In the genomic region with DNA sequence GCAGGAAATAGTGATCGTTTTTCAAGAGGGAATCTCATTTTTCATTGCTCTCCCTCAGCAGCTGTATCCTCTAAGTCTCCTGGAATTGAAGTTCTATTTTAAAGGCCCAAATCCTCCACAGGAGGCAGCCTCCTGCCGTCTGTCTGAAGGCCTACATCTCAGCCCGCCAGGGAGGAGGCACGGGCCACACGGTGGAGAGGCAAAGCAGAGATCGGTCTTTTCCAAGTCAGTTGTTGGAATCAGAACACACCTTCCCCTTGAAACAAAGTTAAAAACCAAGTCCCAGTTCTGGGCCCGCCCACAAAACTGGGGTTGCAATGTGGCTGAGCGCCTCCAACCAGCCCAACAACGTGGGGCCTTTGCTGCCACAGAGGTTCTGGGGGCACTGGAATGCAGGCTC, we compare ENCODE assay signal across 10 cellular contexts.
DNase-seq lines count a peak whose midpoint lies in the region; ATAC-seq and TF ChIP-seq lines count a peak whose summit lies in the region.
"Had no signal": no experiment of that assay in that cellular context is flagged by ENCODE, and none has a peak within 500 bp of the region (broad histone marks: within the 10 kb centered on the region; RNA-seq: fewer than 3 reads in every experiment).

No MANE protein-coding gene starts in this region.

- ATAC-seq in GM21367 (IDR thresholded peaks at IDR 0.05; ENCODE audit: unreplicated experiment) (no peak), GM18517 (IDR thresholded peaks at IDR 0.05; ENCODE audit: unreplicated experiment) (no peak)

- H3K4me3 Mint-ChIP-seq in CD4-positive, alpha-beta memory T cell = peak overlapping the region in 7 of 8 donors; percentile 56 to 84 (median 74)

- TF ChIP-seq CTCF in parathyroid adenoma (IDR thresholded peaks at IDR 0.05) = no peak

- no peaks in the 10 kb centered on the region for H3K27me3 Mint-ChIP-seq in CD4-positive, alpha-beta memory T cell

- peak overlapping the region; percentile 89 for H3K27ac ChIP-seq in CD4-positive, alpha-beta memory T cell (ENCODE audit: low read depth, low read length)
- H3K27ac ChIP-seq in KOPT-K1 (ENCODE audit: low read depth, low read length, poor library complexity, severe bottlenecking) (peak overlapping the region; percentile 97), parathyroid adenoma (peak overlapping the region; percentile 61)
- H3K27ac ChIP-seq in effector memory CD4-positive, alpha-beta T cell (ENCODE audit: insufficient read depth, low read length, poor library complexity, severe bottlenecking) = peak overlapping the region; percentile 96

- peak overlapping the region in 1 of 2 donors; percentile 7 for H3K4me3 ChIP-seq in CD4-positive, alpha-beta memory T cell (ENCODE audit: low read length in 2 of 2)
- no peak overlapping the region for H3K4me3 ChIP-seq in effector memory CD4-positive, alpha-beta T cell (ENCODE audit: insufficient read depth, low read depth, low read length, poor library complexity, severe bottlenecking)
- H3K4me3 ChIP-seq in parathyroid adenoma (ENCODE audit: low read depth, low read length) = no peak overlapping the region

- H3K36me3 Mint-ChIP-seq in CD4-positive, alpha-beta memory T cell = peaks cover 0 to 4% of the 10 kb centered on the region in 2 donors

- H3K27me3 ChIP-seq in CD4-positive, alpha-beta memory T cell (ENCODE audit: insufficient read depth, low read length) = no peaks in the 10 kb centered on the region
- no peaks in the 10 kb centered on the region for H3K27me3 ChIP-seq in effector memory CD4-positive, alpha-beta T cell (replicated peaks; ENCODE audit: control insufficient read depth, insufficient read depth, low read length, poor library complexity, severe bottlenecking)
- no peaks in the 10 kb centered on the region for H3K27me3 ChIP-seq in parathyroid adenoma (ENCODE audit: control insufficient read depth, insufficient read depth, low read length)

- no peaks in the 10 kb centered on the region for H3K36me3 ChIP-seq in CD4-positive, alpha-beta memory T cell (ENCODE audit: insufficient read depth, low read length)
- no peaks in the 10 kb centered on the region for H3K36me3 ChIP-seq in KOPT-K1 (ENCODE audit: insufficient read depth, low read length)
- H3K36me3 ChIP-seq in effector memory CD4-positive, alpha-beta T cell (ENCODE audit: control insufficient read depth, insufficient read depth, low read length) = no peaks in the 10 kb centered on the region
- no peaks in the 10 kb centered on the region for H3K36me3 ChIP-seq in parathyroid adenoma (ENCODE audit: control insufficient read depth, insufficient read depth, low read length)

- peaks cover 73 to 100% (median 88%) of the 10 kb centered on the region in 4 donors for H3K4me1 Mint-ChIP-seq in CD4-positive, alpha-beta memory T cell

- CTCF ChIA-PET in CD4-positive, alpha-beta memory T cell (lab: Charles Lee; ENCODE audit: partially characterized antibody) = interaction anchor here (7.6 kb wide), 1 partner anchor 7 kb away, joined by 75 read pairs; no protein-coding TSS in a partner anchor

- H3K79me2 ChIP-seq in parathyroid adenoma = peaks cover 15% of the 10 kb centered on the region

- peaks cover 99% of the 10 kb centered on the region for H3K4me1 ChIP-seq in CD4-positive, alpha-beta memory T cell (ENCODE audit: insufficient read depth, low read length)
- peaks cover 86% of the 10 kb centered on the region for H3K4me1 ChIP-seq in effector memory CD4-positive, alpha-beta T cell (ENCODE audit: control insufficient read depth, insufficient read depth, low read length, poor library complexity, severe bottlenecking)
- H3K4me1 ChIP-seq in parathyroid adenoma = peaks cover 5% of the 10 kb centered on the region

- H3K9me3 Mint-ChIP-seq in CD4-positive, alpha-beta memory T cell = peaks cover 0 to 2% (median 0%) of the 10 kb centered on the region in 8 donors

- no peak for DNase-seq in CD4-positive, alpha-beta memory T cell
- no peak for DNase-seq in effector memory CD4-positive, alpha-beta T cell
- DNase-seq in NCI-H146 (lab: John Stamatoyannopoulos, UW) (no peak), dermis blood vessel endothelial cell (no peak)
- DNase-seq: GOT3, NCI-H774 had no signal

- peak overlapping the region; percentile 94 to 100 (median 100) for H3K27ac Mint-ChIP-seq in CD4-positive, alpha-beta memory T cell

- intact Hi-C loops in CD4-positive, alpha-beta memory T cell (cut with micrococcal nuclease) = loop anchor here (10.0 kb wide), 2 partner anchors 166 to 416 kb away; a partner anchor contains a TSS

- H3K9ac ChIP-seq in parathyroid adenoma = no peak overlapping the region

- POLR2A ChIA-PET in CD4-positive, alpha-beta memory T cell (lab: Charles Lee; ENCODE audit: partially characterized antibody) = interaction anchor here (1.0 to 21.5 kb wide), 3 partner anchors 10 to 65 kb away, joined by 3 to 692 read pairs (median 74); a partner anchor contains a TSS

- no peak overlapping the region for H2AFZ ChIP-seq in parathyroid adenoma

- no peaks in the 10 kb centered on the region for H3K9me3 ChIP-seq in CD4-positive, alpha-beta memory T cell (ENCODE audit: control insufficient read depth in 1 of 2, low read length in 2 of 2)
- no peaks in the 10 kb centered on the region for H3K9me3 ChIP-seq in KOPT-K1 (ENCODE audit: insufficient read depth, low read length, poor library complexity, severe bottlenecking)
- no peaks in the 10 kb centered on the region for H3K9me3 ChIP-seq in effector memory CD4-positive, alpha-beta T cell (ENCODE audit: control insufficient read depth, low read length)
- H3K9me3 ChIP-seq in parathyroid adenoma (ENCODE audit: control insufficient read depth, low read length) = no peaks in the 10 kb centered on the region

- H3K4me2 ChIP-seq in parathyroid adenoma (ENCODE audit: low read length) = no peak overlapping the region
